Comparison of ENCODE assay signal across 9 cellular contexts in the genomic region with DNA sequence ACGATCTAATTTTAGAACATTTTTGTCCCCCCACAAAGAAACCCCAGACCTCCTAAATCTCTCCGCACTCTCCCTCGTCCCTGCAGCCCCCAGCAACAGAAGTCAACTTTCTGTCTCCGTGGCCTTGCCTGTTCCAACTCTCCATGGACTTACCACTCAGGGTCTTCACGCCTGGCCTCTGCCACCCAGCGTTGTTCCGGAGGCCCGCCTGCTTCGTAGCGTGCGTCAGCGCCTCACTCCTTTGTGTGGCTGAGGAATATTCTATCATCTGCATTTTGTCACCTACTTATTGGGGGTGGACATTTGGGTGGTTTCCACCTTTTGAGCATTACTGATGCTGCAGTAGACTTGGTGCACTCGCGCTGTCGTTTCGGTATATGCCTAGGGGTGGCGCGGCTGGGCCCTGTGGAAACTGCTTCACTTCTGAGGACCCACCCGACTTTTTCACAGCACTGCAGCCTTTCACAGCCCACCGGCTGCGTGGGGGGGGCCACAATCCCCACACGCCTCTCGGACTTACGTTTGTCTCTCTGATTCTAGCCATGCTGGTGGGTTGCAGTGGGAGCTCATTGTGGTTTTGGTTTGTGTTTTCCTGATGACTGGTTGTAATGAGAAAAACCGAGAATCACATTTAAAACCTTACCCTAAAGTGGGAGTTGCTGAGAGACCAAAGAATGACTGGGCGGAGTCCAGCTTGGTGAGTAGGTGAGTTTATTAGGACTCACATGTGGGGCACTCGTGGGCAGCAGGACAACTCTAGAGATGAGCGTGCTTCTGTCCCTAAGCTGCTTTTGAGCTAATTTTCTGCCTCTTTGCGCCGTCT. TPM values are rescaled to one million over a fixed set of nuclear protein-coding genes. Genes with fewer than 3 reads are reported as not detected.
A peak's percentile ranks its signal among the peaks of the same experiment; 100 is the strongest.
DNase-seq lines count a peak whose midpoint lies in the region; ATAC-seq and TF ChIP-seq lines count a peak whose summit lies in the region.
"Had no signal": no experiment of that assay in that cellular context is flagged by ENCODE, and none has a peak within 500 bp of the region (broad histone marks: within the 10 kb centered on the region; RNA-seq: fewer than 3 reads in every experiment).

No MANE protein-coding gene starts in this region.

- H3K4me1 ChIP-seq in HEK293 (ENCODE audit: control insufficient read depth, insufficient read depth, low read length), result peaks cover 18% of the 10 kb centered on the region

- H3K27ac ChIP-seq in HEK293 (ENCODE audit: extremely low read depth, low read depth, low read length), result no peak overlapping the region
- H3K27ac ChIP-seq: neutrophil had no signal

- peak overlapping the region; percentile 60 for H3K4me3 Mint-ChIP-seq in T-helper 1 cell treated with Interleukin-12 subunit alpha and Interleukin-12 subunit beta and Interleukin-4 antibody, amounts not matched to agents 30 μg/mL and 1 μg/mL, for 36 hours
- peak overlapping the region; percentile 57 for H3K4me3 Mint-ChIP-seq in memory B cell

- H3K4me3 ChIP-seq in GM12865 (ENCODE audit: low read depth, low read length) (peak overlapping the region; percentile 57), HEK293 (ENCODE audit: low read depth, low read length) (no peak overlapping the region)

- POLR2A ChIA-PET in HEK293 (lab: Yijun Ruan, JAX), result no interaction called here

- CTCF ChIA-PET in HEK293 (lab: Yijun Ruan, JAX), result no interaction called here

- H3K36me3 ChIP-seq in HEK293 (ENCODE audit: control insufficient read depth in 2 of 2, insufficient read depth in 1 of 2, low read length in 2 of 2), result peaks cover 5% of the 10 kb centered on the region in 2 experiments; a peak in 2 of 3 replicates
- H3K36me3 ChIP-seq: neutrophil had no signal

- H3K36me3 Mint-ChIP-seq in T-helper 1 cell treated with Interleukin-12 subunit alpha and Interleukin-12 subunit beta and Interleukin-4 antibody, amounts not matched to agents 30 μg/mL and 1 μg/mL, for 36 hours (ENCODE audit: low read depth), result no peaks in the 10 kb centered on the region
- H3K36me3 Mint-ChIP-seq in memory B cell, result no peaks in the 10 kb centered on the region

- H3K4me1 Mint-ChIP-seq in T-helper 1 cell treated with Interleukin-12 subunit alpha and Interleukin-12 subunit beta and Interleukin-4 antibody, amounts not matched to agents 30 μg/mL and 1 μg/mL, for 36 hours (ENCODE audit: low read depth), result peaks cover 27% of the 10 kb centered on the region
- peaks cover 26% of the 10 kb centered on the region for H3K4me1 Mint-ChIP-seq in memory B cell

- H3K9me3 Mint-ChIP-seq in T-helper 1 cell treated with Interleukin-12 subunit alpha and Interleukin-12 subunit beta and Interleukin-4 antibody, amounts not matched to agents 30 μg/mL and 1 μg/mL, for 36 hours, result no peaks in the 10 kb centered on the region
- no peaks in the 10 kb centered on the region for H3K9me3 Mint-ChIP-seq in memory B cell

- ATAC-seq in memory B cell (ENCODE audit: low read depth), result peak; percentile 82

- no peaks in the 10 kb centered on the region for H3K9me3 ChIP-seq in HEK293 (ENCODE audit: control insufficient read depth, insufficient read depth, low read depth, low read length)
- H3K9me3 ChIP-seq: neutrophil had no signal

- no peak overlapping the region for H3K27ac Mint-ChIP-seq in T-helper 1 cell treated with Interleukin-12 subunit alpha and Interleukin-12 subunit beta and Interleukin-4 antibody, amounts not matched to agents 30 μg/mL and 1 μg/mL, for 36 hours
- peak overlapping the region; percentile 82 for H3K27ac Mint-ChIP-seq in memory B cell

- DNase-seq in GM12865 (ENCODE audit: low read depth), result peak; percentile 88
- peak; percentile 51 to 64 for DNase-seq in memory B cell (ENCODE audit: low spot score in 2 of 2)
- DNase-seq in HT-29 (ENCODE audit: low spot score), result no peak
- no peak for DNase-seq in HK-2 (ENCODE audit: unreplicated experiment)
- no peak for DNase-seq in Kasumi-1 (lab: John Stamatoyannopoulos, UW)
- no peak for DNase-seq in NOMO-1 treated with dmso at 0.1 percent for 144 hours (lab: John Stamatoyannopoulos, UW; ENCODE audit: unreplicated experiment)

- H3K27me3 Mint-ChIP-seq in T-helper 1 cell treated with Interleukin-12 subunit alpha and Interleukin-12 subunit beta and Interleukin-4 antibody, amounts not matched to agents 30 μg/mL and 1 μg/mL, for 36 hours (ENCODE audit: low read depth), result peaks cover 4% of the 10 kb centered on the region
- peaks cover 2% of the 10 kb centered on the region for H3K27me3 Mint-ChIP-seq in memory B cell

- peak; percentile 56 for TF ChIP-seq CTCF in GM12865 (IDR thresholded peaks at IDR 0.05; ENCODE audit: insufficient read depth, low read depth, low read length, missing control alignments)
- TF ChIP-seq CTCF in HEK293 (tag by site-specific recombination; IDR thresholded peaks at IDR 0.05), result no peak

TF ChIP-seq in HEK293, 187 proteins besides CTCF, POLR2A, EP300 and RAD21:
- no peak for TF ChIP-seq ZNF544 (tag by site-specific recombination; IDR thresholded peaks at IDR 0.05)
- TF ChIP-seq ZFHX2 (tag by site-specific recombination; conservative IDR thresholded peaks at IDR 0.05), result peak; percentile 77
- no peak for TF ChIP-seq ZNF792 (tag by site-specific recombination; IDR thresholded peaks at IDR 0.05)
- TF ChIP-seq KLF1 (tag by site-specific recombination; IDR thresholded peaks at IDR 0.05), result 0 out of 2 replicates have a peak, but pooled peaks have one; percentile 11
- no peak for TF ChIP-seq ZNF169 (tag by site-specific recombination; IDR thresholded peaks at IDR 0.05)
- TF ChIP-seq ZNF426 (tag by site-specific recombination; IDR thresholded peaks at IDR 0.05), result no peak
- peak; percentile 81 for TF ChIP-seq EGR2 (tag by site-specific recombination; IDR thresholded peaks at IDR 0.05; ENCODE audit: low read depth)

RNA-seq across cellular contexts. Expression of a gene that starts 1.4 kb away (rescaled TPM):
- total RNA-seq in HT-29 (2014; rRNA removed; shearing (Covaris generic)), result 38.3 and 43.6 TPM in 2 replicates

RNA-seq across cellular contexts. Expression of a gene that starts 11.6 kb away (rescaled TPM):
- total RNA-seq in HT-29 (2014; rRNA removed; shearing (Covaris generic)), result 37.4 and 41.9 TPM in 2 replicates

RNA-seq across cellular contexts. Expression of a gene that starts 25.3 kb away (rescaled TPM):
- total RNA-seq in HT-29 (2014; rRNA removed; shearing (Covaris generic)), result 63.4 and 70.8 TPM in 2 replicates

Comparison
In these comparisons a context has a peak if more than half of its experiments do, and no peak if none do; other contexts are left out.
1. DNase-seq: peak in GM12865 (single experiment) and memory B cell (2 of 2); none in HT-29 (single experiment), HK-2 (single experiment), Kasumi-1 (0 of 2) and NOMO-1 treated with dmso at 0.1 percent for 144 hours (single experiment).